19 cellular contexts compared by ENCODE assay signal in genomic region chrX:45323387-45323786, GRCh38.
"Had no signal": no experiment of that assay in that cellular context is flagged by ENCODE, and none has a peak within 500 bp of the region (broad histone marks: within the 10 kb centered on the region; RNA-seq: fewer than 3 reads in every experiment).

No MANE protein-coding gene starts in this region.

- H3K9me3 Mint-ChIP-seq: activated naive CD4-positive, alpha-beta T cell treated with anti-CD3 and anti-CD28 coated beads, Interleukin-2, amount 10 ng/mL, durations not matched to agents 7 days and 5 days; naive thymus-derived CD4-positive, alpha-beta T cell had no signal

- H3K4me1 ChIP-seq: colonic mucosa, lower lobe of right lung, pancreas, tibial nerve, uterus had no signal

- DNase-seq: activated CD4-positive, alpha-beta T cell treated with anti-CD3 and anti-CD28 coated beads, Interleukin-2, amount 50 U/mL, for 48 hours; activated naive CD4-positive, alpha-beta T cell treated with anti-CD3 and anti-CD28 coated beads, Interleukin-2, amount 10 ng/mL, durations not matched to agents 7 days and 5 days; activated T-cell treated with anti-CD3 and anti-CD28 coated beads, Interleukin-2, amount 50 U/mL, for 1 hour; central memory CD4-positive, alpha-beta T cell; colonic mucosa; foreskin melanocyte; immature natural killer cell; left colon; lower lobe of right lung; mucosa of descending colon; naive thymus-derived CD4-positive, alpha-beta T cell; stimulated activated CD4-positive, alpha-beta T cell treated with anti-CD3 and anti-CD28 coated beads, Interleukin-4, amount 100 ng/mL, for 24 hours; stimulated activated naive CD4-positive, alpha-beta T cell treated with Interleukin-2 at 50 U/mL for 16 hours; substantia nigra; T-helper 1 cell; T1000; uterus had no signal

- H3K27ac Mint-ChIP-seq: activated naive CD4-positive, alpha-beta T cell treated with anti-CD3 and anti-CD28 coated beads, Interleukin-2, amount 10 ng/mL, durations not matched to agents 7 days and 5 days; immature natural killer cell; naive thymus-derived CD4-positive, alpha-beta T cell had no signal

- H3K4me3 ChIP-seq: colonic mucosa, lower lobe of right lung, mucosa of descending colon, pancreas, tibial nerve, uterus had no signal

- H3K9me3 ChIP-seq: colonic mucosa, lower lobe of right lung, mucosa of descending colon, pancreas, tibial nerve, uterus had no signal

- H3K27ac ChIP-seq: colonic mucosa, lower lobe of right lung, pancreas, tibial nerve, uterus had no signal

- H3K36me3 ChIP-seq: colonic mucosa, lower lobe of right lung, pancreas, tibial nerve, uterus had no signal

- ATAC-seq: left colon; lower lobe of right lung; mucosa of descending colon; naive thymus-derived CD4-positive, alpha-beta T cell had no signal

- H3K4me3 Mint-ChIP-seq: activated naive CD4-positive, alpha-beta T cell treated with anti-CD3 and anti-CD28 coated beads, Interleukin-2, amount 10 ng/mL, durations not matched to agents 7 days and 5 days; immature natural killer cell; naive thymus-derived CD4-positive, alpha-beta T cell had no signal

- H3K36me3 Mint-ChIP-seq: activated naive CD4-positive, alpha-beta T cell treated with anti-CD3 and anti-CD28 coated beads, Interleukin-2, amount 10 ng/mL, durations not matched to agents 7 days and 5 days; immature natural killer cell; naive thymus-derived CD4-positive, alpha-beta T cell had no signal

- H3K4me1 Mint-ChIP-seq: activated naive CD4-positive, alpha-beta T cell treated with anti-CD3 and anti-CD28 coated beads, Interleukin-2, amount 10 ng/mL, durations not matched to agents 7 days and 5 days; immature natural killer cell had no signal

- H3K27me3 ChIP-seq: uterus had no signal
